Comparison of ENCODE assay signal across 2 cellular contexts in genomic region chr1:193806079-193807048, GRCh38.
TF ChIP-seq lines count a peak whose summit lies in the region.

No MANE protein-coding gene starts in this region.

TF ChIP-seq in SK-N-SH, 30 proteins besides CTCF, POLR2A, EP300 and RAD21 (continued from another document):
- no peak for TF ChIP-seq FOSL2 (IDR thresholded peaks at IDR 0.05; ENCODE audit: borderline replicate concordance, low read depth)
- TF ChIP-seq CHD2 (IDR thresholded peaks at IDR 0.05; ENCODE audit: low read length, partially characterized antibody) = no peak
- no peak for TF ChIP-seq NFIC (IDR thresholded peaks at IDR 0.05; ENCODE audit: borderline replicate concordance)
- no peak for TF ChIP-seq FOXJ3 (CRISPR knock-in tag; IDR thresholded peaks at IDR 0.05)
- TF ChIP-seq PBX3 (IDR thresholded peaks at IDR 0.05) = no peak
- TF ChIP-seq GABPA (IDR thresholded peaks at IDR 0.05; ENCODE audit: low read depth) = no peak
- no peak for TF ChIP-seq JUND (IDR thresholded peaks at IDR 0.05)
- no peak for TF ChIP-seq TAF1 (IDR thresholded peaks at IDR 0.05; ENCODE audit: borderline replicate concordance, low read depth, low read length)
- no peak for TF ChIP-seq RCOR1 (IDR thresholded peaks at IDR 0.05; ENCODE audit: low read length)
- TF ChIP-seq EZH2phosphoT487 (IDR thresholded peaks at IDR 0.05; ENCODE audit: borderline replicate concordance, low read depth) = no peak

TF ChIP-seq in SK-N-SH treated with all-trans-retinoic acid at 6 μM for 48 hours, 23 proteins besides CTCF, POLR2A, EP300 and RAD21 (continued from another document):
- no peak for TF ChIP-seq CSRNP3 (CRISPR knock-in tag; IDR thresholded peaks at IDR 0.05)
- TF ChIP-seq PATZ1 (CRISPR knock-in tag; IDR thresholded peaks at IDR 0.05; ENCODE audit: borderline replicate concordance) = no peak
- no peak for TF ChIP-seq BACH2 (CRISPR knock-in tag; IDR thresholded peaks at IDR 0.05; ENCODE audit: borderline replicate concordance)
